1 cellular context compared by ENCODE assay signal in genomic region chr3:47176582-47176981, GRCh38.
TF ChIP-seq lines count a peak whose summit lies in the region.

No MANE protein-coding gene starts in this region.

TF ChIP-seq in K562, 482 proteins besides CTCF, POLR2A, EP300 and RAD21:
- TF ChIP-seq EP400 (IDR thresholded peaks at IDR 0.05) (no peak), GMEB1 (CRISPR knock-in tag; IDR thresholded peaks at IDR 0.05) (no peak), CBX8 (IDR thresholded peaks at IDR 0.05; ENCODE audit: borderline replicate concordance, extremely low read depth, low read depth, low read length, poor library complexity, severe bottlenecking) (no peak), C11orf30 (IDR thresholded peaks at IDR 0.05; ENCODE audit: low read depth) (peak; percentile 57), ZNF316 (IDR thresholded peaks at IDR 0.05) (peak; percentile 74)
